20 cellular contexts compared by ENCODE assay signal in the genomic region with DNA sequence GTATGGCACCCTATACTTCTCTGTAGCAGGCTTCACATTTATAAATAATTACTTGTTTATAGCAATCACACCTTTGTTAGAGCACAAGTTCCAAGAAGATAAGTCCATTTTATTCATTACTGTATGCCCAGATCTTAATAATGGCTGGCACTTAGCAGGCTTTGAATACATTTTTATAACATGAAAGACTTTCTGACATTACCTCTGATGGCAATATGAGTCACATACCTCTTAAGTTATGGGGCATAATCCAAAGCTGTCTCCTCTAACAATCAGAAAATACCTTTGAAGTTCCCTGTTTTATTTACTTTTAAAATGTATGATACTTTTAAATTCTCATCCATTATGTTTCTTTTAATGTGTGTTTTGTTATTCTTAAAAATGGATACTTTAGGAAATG. TPM values are rescaled to one million over a fixed set of nuclear protein-coding genes. Genes with fewer than 3 reads are reported as not detected.
DNase-seq lines count a peak whose midpoint lies in the region; ATAC-seq, FAIRE-seq and TF ChIP-seq lines count a peak whose summit lies in the region.
"Had no signal": no experiment of that assay in that cellular context is flagged by ENCODE, and none has a peak within 500 bp of the region (broad histone marks: within the 10 kb centered on the region; RNA-seq: fewer than 3 reads in every experiment).

No MANE protein-coding gene starts in this region.

- H3K9me2 ChIP-seq in SK-N-SH: no peaks in the 10 kb centered on the region
- H3K9me2 ChIP-seq in hepatocyte (replicated peaks; ENCODE audit: insufficient read depth): no peaks in the 10 kb centered on the region

- TF ChIP-seq CTCF in SK-N-SH (IDR thresholded peaks at IDR 0.05) (no peak), K562 (IDR thresholded peaks at IDR 0.05 in 2 of 3, conservative IDR thresholded peaks at IDR 0.05 in 1 of 3; ENCODE audit: insufficient read depth in 2 of 3, low read depth in 1 of 3, low read length in 3 of 3) (no peak), foreskin keratinocyte (conservative IDR thresholded peaks at IDR 0.05) (no peak), hepatocyte (IDR thresholded peaks at IDR 0.05; ENCODE audit: poor library complexity) (no peak), suprapubic skin (IDR thresholded peaks at IDR 0.05) (no peak)

- peaks cover 0 to 3% of the 10 kb centered on the region in 2 experiments; a peak in 1 of 4 replicates for H3K4me1 ChIP-seq in SK-N-SH (ENCODE audit: control insufficient read depth in 1 of 2, insufficient read depth in 2 of 2, low read depth in 1 of 2, low read length in 1 of 2)
- H3K4me1 ChIP-seq in K562 (replicated peaks in 1 of 2; ENCODE audit: control insufficient read depth in 2 of 2, insufficient read depth in 2 of 2, low read length in 2 of 2): peaks cover 4% of the 10 kb centered on the region in 2 experiments; a peak in 1 of 5 replicates
- no peaks in the 10 kb centered on the region for H3K4me1 ChIP-seq in foreskin keratinocyte
- no peaks in the 10 kb centered on the region for H3K4me1 ChIP-seq in hepatocyte (ENCODE audit: insufficient read depth)
- no peaks in the 10 kb centered on the region for H3K4me1 ChIP-seq in suprapubic skin

- H3K4me3 ChIP-seq in SK-N-SH (ENCODE audit: low read depth in 2 of 2, low read length in 1 of 2) (no peak overlapping the region), K562 (no peak overlapping the region), hepatocyte (no peak overlapping the region), suprapubic skin (no peak overlapping the region)

- H2AFZ ChIP-seq in SK-N-SH (ENCODE audit: low read depth): no peak overlapping the region
- H2AFZ ChIP-seq in K562 (ENCODE audit: low read depth, low read length): no peak overlapping the region
- no peak overlapping the region for H2AFZ ChIP-seq in hepatocyte

- no peak for TF ChIP-seq POLR2A in K562 (conservative IDR thresholded peaks at IDR 0.05)
- TF ChIP-seq POLR2A in suprapubic skin (IDR thresholded peaks at IDR 0.05): no peak

- POLR2A ChIA-PET in SK-N-SH (lab: Yijun Ruan, JAX) (no interaction called here), K562 (lab: Yijun Ruan, JAX) (interaction anchor here (1.5 kb wide), 1 partner anchor 12 kb away, joined by 5 read pairs; the partner anchor contains the start of gene SCRG1)

- CTCF ChIA-PET in SK-N-SH (lab: Yijun Ruan, JAX) (no interaction called here), K562 (lab: Yijun Ruan, JAX; ENCODE audit: low intra/inter-chr PET ratio) (interaction anchor here (0.7 kb wide), 1 partner anchor 1283 kb away, joined by 4 read pairs; no protein-coding TSS in a partner anchor)

- intact Hi-C loops in K562 (cut with micrococcal nuclease): no loop called here

- H3K79me2 ChIP-seq in SK-N-SH (ENCODE audit: insufficient read depth) (no peaks in the 10 kb centered on the region), K562 (ENCODE audit: control insufficient read depth, insufficient read depth, low read length) (no peaks in the 10 kb centered on the region), hepatocyte (no peaks in the 10 kb centered on the region)

- no peak overlapping the region for H3K27ac ChIP-seq in SK-N-SH (ENCODE audit: low read depth in 2 of 2, low read length in 1 of 2)
- H3K27ac ChIP-seq in K562 (ENCODE audit: extremely low read depth, low read depth, low read length): no peak overlapping the region
- no peak overlapping the region for H3K27ac ChIP-seq in foreskin keratinocyte
- H3K27ac ChIP-seq in hepatocyte: no peak overlapping the region
- H3K27ac ChIP-seq in suprapubic skin: no peak overlapping the region

- peak; percentile 27; the same call in 1 of the 3 replicates for ATAC-seq in SK-N-SH treated with all-trans-retinoic acid at 6 μM for 48 hours
- peak; percentile 31; the same call in 2 of the 3 replicates for ATAC-seq in K562
- ATAC-seq in foreskin keratinocyte: peak; percentile 61
- no peak for ATAC-seq in GM19467 (IDR thresholded peaks at IDR 0.05; ENCODE audit: unreplicated experiment)

- no peak for DNase-seq in SK-N-SH
- no peak for DNase-seq in K562 (ENCODE audit: extremely low read depth in 1 of 4, low spot score in 3 of 4)
- no peak for DNase-seq in foreskin keratinocyte
- DNase-seq in hepatocyte (ENCODE audit: low spot score): no peak
- no peak for DNase-seq in suprapubic skin (ENCODE audit: low spot score in 2 of 2)
- DNase-seq: 8988T; C1 segment of cervical spinal cord; Calu3; CD4-positive, alpha-beta memory T cell; COR-L47; DMS79; EL; GDM1; GOT3; HCEC 1CT had no signal

- H3K27me3 ChIP-seq in SK-N-SH (ENCODE audit: insufficient read depth): no peaks in the 10 kb centered on the region
- no peaks in the 10 kb centered on the region for H3K27me3 ChIP-seq in K562 (ENCODE audit: control insufficient read depth in 2 of 2, insufficient read depth in 2 of 2, low read length in 2 of 2)
- no peaks in the 10 kb centered on the region for H3K27me3 ChIP-seq in foreskin keratinocyte
- H3K27me3 ChIP-seq in hepatocyte: no peaks in the 10 kb centered on the region
- H3K27me3 ChIP-seq in suprapubic skin: no peaks in the 10 kb centered on the region

- H3K9me1 ChIP-seq in K562 (ENCODE audit: control insufficient read depth, insufficient read depth, low read length): no peaks in the 10 kb centered on the region

- no peaks in the 10 kb centered on the region for H3F3A ChIP-seq in SK-N-SH (replicated peaks; ENCODE audit: insufficient read depth)

- no peaks in the 10 kb centered on the region for H4K20me1 ChIP-seq in SK-N-SH (ENCODE audit: insufficient read depth)
- H4K20me1 ChIP-seq in K562 (replicated peaks; ENCODE audit: control insufficient read depth, insufficient read depth, low read length): no peaks in the 10 kb centered on the region
- H4K20me1 ChIP-seq in hepatocyte (ENCODE audit: insufficient read depth, poor library complexity, severe bottlenecking): no peaks in the 10 kb centered on the region

- TF ChIP-seq RAD21 in SK-N-SH (IDR thresholded peaks at IDR 0.05; ENCODE audit: low read length) (no peak), K562 (CRISPR knock-in tag; conservative IDR thresholded peaks at IDR 0.05 in 1 of 2, IDR thresholded peaks at IDR 0.05 in 1 of 2) (no peak)

- no peak for TF ChIP-seq EP300 in SK-N-SH (IDR thresholded peaks at IDR 0.05; ENCODE audit: borderline replicate concordance in 1 of 2, low read depth in 1 of 2, low read length in 1 of 2)
- TF ChIP-seq EP300 in K562 (IDR thresholded peaks at IDR 0.05; ENCODE audit: low read length): no peak
- no peak for TF ChIP-seq EP300 in suprapubic skin (IDR thresholded peaks at IDR 0.05)

- H3K4me2 ChIP-seq in SK-N-SH: no peak overlapping the region
- H3K4me2 ChIP-seq in K562 (ENCODE audit: insufficient read depth, low read length): no peak overlapping the region
- H3K4me2 ChIP-seq in hepatocyte: no peak overlapping the region

- no peak overlapping the region for H3K9ac ChIP-seq in SK-N-SH
- no peak overlapping the region for H3K9ac ChIP-seq in K562 (ENCODE audit: insufficient read depth in 1 of 2, low read depth in 2 of 2, low read length in 2 of 2)

- no peak for FAIRE-seq in K562 (lab: Jason Lieb, UNC)
- FAIRE-seq: GM12891, GM18507, H54 had no signal

- in situ Hi-C loops in K562 (cut with MboI): no loop called here

- no TSS peak for BruUV-seq in K562 (replicated peaks; lab: Mats Ljungman, UMichigan)

- no peaks in the 10 kb centered on the region for H3K9me3 ChIP-seq in SK-N-SH
- no peaks in the 10 kb centered on the region for H3K9me3 ChIP-seq in K562 (replicated peaks; ENCODE audit: control insufficient read depth, insufficient read depth, low read depth, low read length)
- no peaks in the 10 kb centered on the region for H3K9me3 ChIP-seq in hepatocyte (ENCODE audit: low read depth)
- no peaks in the 10 kb centered on the region for H3K9me3 ChIP-seq in suprapubic skin

- H3K36me3 ChIP-seq in SK-N-SH (replicated peaks in 1 of 2; ENCODE audit: control insufficient read depth in 1 of 2, insufficient read depth in 2 of 2, low read length in 1 of 2) (peaks cover 0 to 2% of the 10 kb centered on the region in 2 experiments), K562 (ENCODE audit: control insufficient read depth, insufficient read depth, low read length) (no peaks in the 10 kb centered on the region), hepatocyte (replicated peaks; ENCODE audit: insufficient read depth, low read depth) (no peaks in the 10 kb centered on the region), suprapubic skin (no peaks in the 10 kb centered on the region)

RNA-seq across cellular contexts. Expression of gene SCRG1, which starts 12.2 kb away (rescaled TPM):
- polyA plus RNA-seq in SK-N-SH (2012; rRNA removed): 0.16 and 0.24 TPM in 2 replicates
- polyA plus RNA-seq in SK-N-SH (2012; cell fraction: cytosol; rRNA removed): 0.20 and 0.26 TPM in 2 replicates
- 0.13 and 0.20 TPM in 2 replicates for polyA plus RNA-seq in SK-N-SH (2012; cell fraction: nucleus; rRNA removed)
- not detected in 2 replicates for total RNA-seq in K562 (2011; cell fraction: chromatin; rRNA removed; ENCODE audit: low replicate concordance)
- total RNA-seq in K562 (2011; cell fraction: nucleolus; rRNA removed): not detected in 2 replicates
- not detected in 2 replicates for total RNA-seq in K562 (2011; cell fraction: nucleoplasm; rRNA removed)
- not detected in 2 replicates for total RNA-seq in K562 (2014; rRNA removed)
- total RNA-seq in K562 (2014; rRNA removed; fragmentation: Illumina TruSeq; extraction: Trizol): not detected in 2 replicates
- total RNA-seq in K562 (2015; rRNA removed; fragmentation: Illumina TruSeq; extraction: Trizol): not detected in 2 replicates
- total RNA-seq in K562 (2021): not detected in 2 replicates
- not detected in 2 replicates for polyA plus RNA-seq in K562 (2011; rRNA removed)
- polyA plus RNA-seq in K562 (2011; cell fraction: cytosol; rRNA removed): not detected in 2 replicates
- not detected in 2 replicates for polyA plus RNA-seq in K562 (2011; cell fraction: nucleus; rRNA removed)
- polyA plus RNA-seq in K562 (2012): 0.03 and 0.04 TPM in 2 replicates
- not detected in 2 replicates for polyA plus RNA-seq in K562 (2014; fragmentation: Illumina TruSeq; extraction: Trizol)
- under 1 TPM; 0.01 TPM for polyA plus RNA-seq in K562 (2014; fragmentation: Nextera tagmentation; extraction: Ambion mirVana)
- not detected in 2 replicates for polyA plus RNA-seq in K562 (2014; rRNA removed)
- polyA minus RNA-seq in K562 (2011; rRNA and poly(A)+ RNA removed): not detected in 2 replicates
- not detected in 2 replicates for polyA minus RNA-seq in K562 (2011; cell fraction: cytosol; rRNA and poly(A)+ RNA removed)
- not detected in 2 replicates for polyA minus RNA-seq in K562 (2011; cell fraction: nucleus; rRNA and poly(A)+ RNA removed)
- not detected in 2 replicates for total RNA-seq in foreskin keratinocyte
- not detected in 2 replicates for polyA plus RNA-seq in foreskin keratinocyte
- total RNA-seq in hepatocyte: 2.1 and 3.5 TPM in 2 replicates
- 5.1 and 6.1 TPM in 2 replicates for polyA plus RNA-seq in hepatocyte
- total RNA-seq in suprapubic skin: under 1 TPM; 0.16 to 0.47 (median 0.29) TPM
- total RNA-seq: Calu3; CD4-positive, alpha-beta memory T cell had no signal

RNA-seq across cellular contexts. Expression of gene SAP30, which starts 16.0 kb away (rescaled TPM):
- polyA plus RNA-seq in SK-N-SH (2012; rRNA removed) (16.6 and 19.0 TPM in 2 replicates), K562 (2011; rRNA removed) (29.8 and 42.8 TPM in 2 replicates), K562 (2014; fragmentation: Illumina TruSeq; extraction: Trizol) (26.1 and 31.2 TPM in 2 replicates), K562 (2014; fragmentation: Nextera tagmentation; extraction: Ambion mirVana) (1 to 10 TPM; 5.9 to 6.9 TPM), K562 (2014; rRNA removed) (41.4 and 43.2 TPM in 2 replicates), foreskin keratinocyte (15.7 and 20.3 TPM in 2 replicates), hepatocyte (26.4 and 28.2 TPM in 2 replicates)
- polyA plus RNA-seq in SK-N-SH (2012; cell fraction: cytosol; rRNA removed): 20.5 and 27.1 TPM in 2 replicates
- polyA plus RNA-seq in SK-N-SH (2012; cell fraction: nucleus; rRNA removed): 4.9 and 8.8 TPM in 2 replicates
- 4.1 and 6.4 TPM in 2 replicates for total RNA-seq in K562 (2011; cell fraction: chromatin; rRNA removed; ENCODE audit: low replicate concordance)
- total RNA-seq in K562 (2011; cell fraction: nucleolus; rRNA removed): 7.8 and 9.5 TPM in 2 replicates
- total RNA-seq in K562 (2011; cell fraction: nucleoplasm; rRNA removed): 3.2 and 6.7 TPM in 2 replicates
- total RNA-seq in K562 (2014; rRNA removed) (47.6 and 50.3 TPM in 2 replicates), K562 (2014; rRNA removed; fragmentation: Illumina TruSeq; extraction: Trizol) (31.8 and 32.7 TPM in 2 replicates), K562 (2015; rRNA removed; fragmentation: Illumina TruSeq; extraction: Trizol) (43.9 and 51.1 TPM in 2 replicates), K562 (2021) (28.5 and 32.6 TPM in 2 replicates), foreskin keratinocyte (13.9 and 18.6 TPM in 2 replicates), hepatocyte (16.5 and 17.5 TPM in 2 replicates), suprapubic skin (10 to 100 TPM; 10.9 to 18.4 (median 16.0) TPM)
- polyA plus RNA-seq in K562 (2011; cell fraction: cytosol; rRNA removed): 11.3 and 11.5 TPM in 2 replicates
- polyA plus RNA-seq in K562 (2011; cell fraction: nucleus; rRNA removed): 8.1 and 9.0 TPM in 2 replicates
- polyA plus RNA-seq in K562 (2012): 26.8 and 53.4 TPM in 2 replicates
- 13.2 and 14.1 TPM in 2 replicates for polyA minus RNA-seq in K562 (2011; rRNA and poly(A)+ RNA removed)
- polyA minus RNA-seq in K562 (2011; cell fraction: cytosol; rRNA and poly(A)+ RNA removed): 7.4 and 10.6 TPM in 2 replicates
- polyA minus RNA-seq in K562 (2011; cell fraction: nucleus; rRNA and poly(A)+ RNA removed): 6.9 and 11.6 TPM in 2 replicates

RNA-seq across cellular contexts. Expression of gene HMGB2, which starts 52.6 kb away (rescaled TPM):
- polyA plus RNA-seq in SK-N-SH (2012; rRNA removed) (123 and 130 TPM in 2 replicates), K562 (2011; rRNA removed) (436 and 626 TPM in 2 replicates), K562 (2014; fragmentation: Illumina TruSeq; extraction: Trizol) (656 and 724 TPM in 2 replicates), K562 (2014; fragmentation: Nextera tagmentation; extraction: Ambion mirVana) (100 to 1,000 TPM; 596 to 814 TPM), K562 (2014; rRNA removed) (678 and 822 TPM in 2 replicates), foreskin keratinocyte (109 and 158 TPM in 2 replicates), hepatocyte (84.4 and 87.0 TPM in 2 replicates)
- 184 and 256 TPM in 2 replicates for polyA plus RNA-seq in SK-N-SH (2012; cell fraction: cytosol; rRNA removed)
- polyA plus RNA-seq in SK-N-SH (2012; cell fraction: nucleus; rRNA removed): 28.9 and 47.2 TPM in 2 replicates
- total RNA-seq in K562 (2011; cell fraction: chromatin; rRNA removed; ENCODE audit: low replicate concordance): 56.7 and 220 TPM in 2 replicates
- 58.0 and 74.9 TPM in 2 replicates for total RNA-seq in K562 (2011; cell fraction: nucleolus; rRNA removed)
- 99.8 and 119 TPM in 2 replicates for total RNA-seq in K562 (2011; cell fraction: nucleoplasm; rRNA removed)
- total RNA-seq in K562 (2014; rRNA removed) (443 and 555 TPM in 2 replicates), K562 (2014; rRNA removed; fragmentation: Illumina TruSeq; extraction: Trizol) (683 and 814 TPM in 2 replicates), K562 (2015; rRNA removed; fragmentation: Illumina TruSeq; extraction: Trizol) (521 and 540 TPM in 2 replicates), K562 (2021) (283 and 309 TPM in 2 replicates), foreskin keratinocyte (112 and 151 TPM in 2 replicates), hepatocyte (50.9 and 62.3 TPM in 2 replicates), suprapubic skin (10 to 100 TPM; 28.8 to 76.5 (median 34.2) TPM)
- polyA plus RNA-seq in K562 (2011; cell fraction: cytosol; rRNA removed): 63.6 and 149 TPM in 2 replicates
- 85.9 and 178 TPM in 2 replicates for polyA plus RNA-seq in K562 (2011; cell fraction: nucleus; rRNA removed)
- polyA plus RNA-seq in K562 (2012): 459 and 564 TPM in 2 replicates
- 292 and 352 TPM in 2 replicates for polyA minus RNA-seq in K562 (2011; rRNA and poly(A)+ RNA removed)
- 101 and 105 TPM in 2 replicates for polyA minus RNA-seq in K562 (2011; cell fraction: cytosol; rRNA and poly(A)+ RNA removed)
- 42.4 and 123 TPM in 2 replicates for polyA minus RNA-seq in K562 (2011; cell fraction: nucleus; rRNA and poly(A)+ RNA removed)
